Comparison of ENCODE assay signal across 8 cellular contexts in the genomic region with DNA sequence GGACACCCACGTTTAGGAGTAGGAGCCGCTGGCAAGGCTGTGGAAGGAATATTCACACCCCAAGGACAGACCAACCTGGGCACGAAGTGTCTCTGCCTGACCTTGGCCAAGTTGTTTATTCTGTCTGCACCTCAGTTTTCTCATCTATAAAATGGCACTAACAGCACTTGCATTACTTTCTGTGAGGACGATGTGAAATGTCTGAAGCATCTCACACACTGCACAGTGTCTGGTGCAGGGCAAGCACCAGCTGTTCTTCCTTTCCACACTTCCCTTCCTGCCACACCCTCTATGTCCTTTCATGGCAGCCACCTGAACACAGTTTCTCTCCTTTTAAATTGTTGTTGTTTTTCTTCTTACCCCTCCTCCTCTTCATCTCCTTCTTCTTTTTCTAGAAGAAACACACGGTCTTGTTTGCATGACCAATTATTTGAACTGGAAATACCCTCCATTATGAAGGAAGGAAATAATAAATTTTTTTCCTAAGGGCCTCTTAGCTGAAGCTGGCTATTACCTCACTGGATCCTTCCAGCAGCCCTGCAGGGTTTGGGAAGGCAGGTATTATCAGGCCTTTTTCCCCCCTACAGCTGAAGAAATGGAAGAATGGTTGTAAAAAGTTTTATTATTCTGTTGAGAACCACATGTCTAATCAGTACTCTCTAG. TPM values are rescaled to one million over a fixed set of nuclear protein-coding genes. Genes with fewer than 3 reads are reported as not detected.
DNase-seq lines count a peak whose midpoint lies in the region; ATAC-seq and TF ChIP-seq lines count a peak whose summit lies in the region.

No MANE protein-coding gene starts in this region.

- intact Hi-C loops in esophagus squamous epithelium (cut with DNase I), result no loop called here
- intact Hi-C loops in upper lobe of right lung (cut with DNase I), result loop anchor here (5.0 kb wide), 1 partner anchor 61 kb away; no protein-coding TSS in a partner anchor

- H3K4me2 ChIP-seq in OCI-LY3 (ENCODE audit: low read length), result peak overlapping the region; percentile 99

- H3K4me1 ChIP-seq in OCI-LY3 (ENCODE audit: low read length) (peaks cover 60% of the 10 kb centered on the region), esophagus squamous epithelium (peaks cover 50 to 65% (median 54%) of the 10 kb centered on the region in 3 donors), upper lobe of right lung (peaks cover 57% of the 10 kb centered on the region)

- H3K36me3 ChIP-seq in OCI-LY3 (replicated peaks; ENCODE audit: low read depth, low read length) (no peaks in the 10 kb centered on the region), esophagus squamous epithelium (no peaks in the 10 kb centered on the region), upper lobe of right lung (no peaks in the 10 kb centered on the region)

- no peak for DNase-seq in esophagus squamous epithelium (lab: John Stamatoyannopoulos, UW)
- DNase-seq in upper lobe of right lung, result no peak
- DNase-seq in NK-92 (lab: John Stamatoyannopoulos, UW; ENCODE audit: unreplicated experiment), result no peak
- no peak for DNase-seq in NOMO-1 treated with dmso at 0.1 percent for 144 hours (lab: John Stamatoyannopoulos, UW; ENCODE audit: unreplicated experiment)
- no peak for DNase-seq in HPDE6-E6E7 (ENCODE audit: extremely low spot score)

- no peaks in the 10 kb centered on the region for H4K20me1 ChIP-seq in OCI-LY3 (ENCODE audit: insufficient read depth, low read length)

- TF ChIP-seq POLR2A in esophagus squamous epithelium (IDR thresholded peaks at IDR 0.05), result no peak

- peak overlapping the region; percentile 55 for H3K9ac ChIP-seq in OCI-LY3 (ENCODE audit: low read length)

- no peaks in the 10 kb centered on the region for H3K9me3 ChIP-seq in OCI-LY3 (ENCODE audit: insufficient read depth, low read length)
- H3K9me3 ChIP-seq in esophagus squamous epithelium, result no peaks in the 10 kb centered on the region
- H3K9me3 ChIP-seq in upper lobe of right lung, result no peaks in the 10 kb centered on the region

- H3K79me2 ChIP-seq in OCI-LY3 (ENCODE audit: low read length), result no peaks in the 10 kb centered on the region

- TF ChIP-seq CTCF in GM12875 (IDR thresholded peaks at IDR 0.05; ENCODE audit: borderline replicate concordance, insufficient read depth, low read depth, low read length) (no peak), OCI-LY3 (IDR thresholded peaks at IDR 0.05; ENCODE audit: low read depth, low read length) (no peak), esophagus squamous epithelium (IDR thresholded peaks at IDR 0.05) (no peak), upper lobe of right lung (IDR thresholded peaks at IDR 0.05) (no peak)

- H3K27ac ChIP-seq in OCI-LY3 (ENCODE audit: low read length), result peak overlapping the region; percentile 97
- peak overlapping the region; percentile 55 to 99 (median 94) for H3K27ac ChIP-seq in esophagus squamous epithelium
- peak overlapping the region; percentile 99 for H3K27ac ChIP-seq in upper lobe of right lung

- 28 to 40% methylated on average over 5 of the region's 5 CpGs for WGBS in esophagus squamous epithelium, 2 donors

- ATAC-seq in GM21723 (IDR thresholded peaks at IDR 0.05; ENCODE audit: unreplicated experiment), result peak; percentile 28
- no peak for ATAC-seq in upper lobe of right lung

- peak overlapping the region; percentile 0 for H3K4me3 ChIP-seq in GM12875 (ENCODE audit: low read depth, low read length)
- peak overlapping the region; percentile 85 for H3K4me3 ChIP-seq in OCI-LY3 (ENCODE audit: low read length)
- no peak overlapping the region for H3K4me3 ChIP-seq in esophagus squamous epithelium
- H3K4me3 ChIP-seq in upper lobe of right lung, result no peak overlapping the region

- no peak overlapping the region for H2AFZ ChIP-seq in OCI-LY3 (ENCODE audit: low read depth, low read length)

- no peaks in the 10 kb centered on the region for H3K27me3 ChIP-seq in OCI-LY3 (ENCODE audit: low read depth, low read length)
- no peaks in the 10 kb centered on the region for H3K27me3 ChIP-seq in esophagus squamous epithelium
- H3K27me3 ChIP-seq in upper lobe of right lung, result no peaks in the 10 kb centered on the region

RNA-seq across cellular contexts. Expression of a gene that starts 42.9 kb away (rescaled TPM):
- total RNA-seq in esophagus squamous epithelium (10 to 100 TPM in 2 of 4 donors, 1 to 10 TPM in 2; 2.0 to 17.9 (median 8.6) TPM), upper lobe of right lung (6.2 TPM)

RNA-seq across cellular contexts. Expression of a gene that starts 51.9 kb away (rescaled TPM):
- total RNA-seq in esophagus squamous epithelium (100 to 1,000 TPM in 1 of 4 donors, 10 to 100 TPM in 3; 47.1 to 120 (median 71.7) TPM), upper lobe of right lung (217 TPM)

Comparison
In these comparisons a context has a peak if more than half of its experiments do, and no peak if none do; other contexts are left out.
1. H3K4me3 ChIP-seq: peak in GM12875 (single experiment) and OCI-LY3 (single experiment); none in esophagus squamous epithelium (0 of 4) and upper lobe of right lung (single experiment).
2. Peak in every context shown above with its lines, with median percentiles within 50 percentile points of each other: H3K27ac ChIP-seq.